8 cellular contexts compared by ENCODE assay signal in genomic region chr2:32357545-32358482, GRCh38. TPM values are rescaled to one million over a fixed set of nuclear protein-coding genes. Genes with fewer than 3 reads are reported as not detected.
A peak's percentile ranks its signal among the peaks of the same experiment; 100 is the strongest.
DNase-seq lines count a peak whose midpoint lies in the region; ATAC-seq and TF ChIP-seq lines count a peak whose summit lies in the region.

No MANE protein-coding gene starts in this region.

- peaks cover 44% of the 10 kb centered on the region for H3K36me3 Mint-ChIP-seq in activated T-cell treated with anti-CD3 and anti-CD28 coated beads, Interleukin-2, amount 50 U/mL, for 24 hours (ENCODE audit: low read depth)

- H3K9ac ChIP-seq in neural cell (ENCODE audit: low read length) = peak overlapping the region; percentile 94

- peak overlapping the region; percentile 91 for H3K4me2 ChIP-seq in neural cell (ENCODE audit: low read length)

- no peaks in the 10 kb centered on the region for H3F3A ChIP-seq in neural cell (ENCODE audit: insufficient read depth, low read length, poor library complexity, severe bottlenecking)

- TF ChIP-seq RAD21 in neural cell (conservative IDR thresholded peaks at IDR 0.05) = no peak

- peak overlapping the region; percentile 95 for H3K27ac ChIP-seq in neural cell (ENCODE audit: low read length)
- peak overlapping the region; percentile 98 for H3K27ac ChIP-seq in thoracic aorta

- no peaks in the 10 kb centered on the region for H3K27me3 Mint-ChIP-seq in activated T-cell treated with anti-CD3 and anti-CD28 coated beads, Interleukin-2, amount 50 U/mL, for 24 hours

- ATAC-seq in GM21717 (IDR thresholded peaks at IDR 0.05; ENCODE audit: unreplicated experiment) (peak; percentile 19), thoracic aorta (ENCODE audit: insufficient number of reproducible peaks, low FRiP score, low read depth) (no peak)

- TF ChIP-seq EP300 in neural cell (conservative IDR thresholded peaks at IDR 0.05; ENCODE audit: poor library complexity, severe bottlenecking) = no peak

- H3K9me3 ChIP-seq in MG63 (no peaks in the 10 kb centered on the region), neural cell (ENCODE audit: low read length) (no peaks in the 10 kb centered on the region), thoracic aorta (no peaks in the 10 kb centered on the region)

- H3K27me3 ChIP-seq in MG63 (no peaks in the 10 kb centered on the region), neural cell (ENCODE audit: insufficient read depth, low read depth, low read length) (no peaks in the 10 kb centered on the region), thoracic aorta (replicated peaks; ENCODE audit: insufficient read depth) (no peaks in the 10 kb centered on the region)

- TF ChIP-seq CTCF in neural cell (IDR thresholded peaks at IDR 0.05; ENCODE audit: poor library complexity, severe bottlenecking) = no peak
- no peak for TF ChIP-seq CTCF in thoracic aorta (IDR thresholded peaks at IDR 0.05)

- peak; percentile 55 for DNase-seq in EH (ENCODE audit: low read depth)
- DNase-seq in MG63 = peak; percentile 40
- DNase-seq in activated T-cell treated with anti-CD3 and anti-CD28 coated beads, Interleukin-2, amount 50 U/mL, for 24 hours = no peak
- DNase-seq in fibroblast of peridontal ligament (ENCODE audit: extremely low read depth) = peak; percentile 42
- peak; percentile 6 for DNase-seq in thoracic aorta (ENCODE audit: low spot score)
- no peak for DNase-seq in midbrain (lab: John Stamatoyannopoulos, UW)

- H2AFZ ChIP-seq in neural cell (ENCODE audit: low read depth, low read length) = peak overlapping the region; percentile 87

- no peaks in the 10 kb centered on the region for H3K9me3 Mint-ChIP-seq in activated T-cell treated with anti-CD3 and anti-CD28 coated beads, Interleukin-2, amount 50 U/mL, for 24 hours

- H4K20me1 ChIP-seq in neural cell (ENCODE audit: insufficient read depth) = no peaks in the 10 kb centered on the region

- peak overlapping the region; percentile 87 for H3K27ac Mint-ChIP-seq in activated T-cell treated with anti-CD3 and anti-CD28 coated beads, Interleukin-2, amount 50 U/mL, for 24 hours

- H3K36me3 ChIP-seq in MG63 = peaks cover 20% of the 10 kb centered on the region
- no peaks in the 10 kb centered on the region for H3K36me3 ChIP-seq in neural cell (ENCODE audit: insufficient read depth, low read length)
- no peaks in the 10 kb centered on the region for H3K36me3 ChIP-seq in thoracic aorta

- H3K79me2 ChIP-seq in neural cell (replicated peaks; ENCODE audit: insufficient read depth, low read length) = peaks cover 48% of the 10 kb centered on the region

- H3K4me1 ChIP-seq in thoracic aorta (ENCODE audit: control insufficient read depth in 1 of 2, low read depth in 2 of 2) = peaks cover 29 to 32% of the 10 kb centered on the region in 2 donors

- H3K9me2 ChIP-seq in neural cell (ENCODE audit: insufficient read depth, low read length) = no peaks in the 10 kb centered on the region

- H3K4me3 ChIP-seq in MG63 (peak overlapping the region; percentile 90), neural cell (ENCODE audit: low read length) (peak overlapping the region; percentile 82), thoracic aorta (peak overlapping the region; percentile 99)

- peak overlapping the region; percentile 87 for H3K4me3 Mint-ChIP-seq in activated T-cell treated with anti-CD3 and anti-CD28 coated beads, Interleukin-2, amount 50 U/mL, for 24 hours

- peaks cover 40% of the 10 kb centered on the region for H3K4me1 Mint-ChIP-seq in activated T-cell treated with anti-CD3 and anti-CD28 coated beads, Interleukin-2, amount 50 U/mL, for 24 hours (ENCODE audit: low read depth)

TF ChIP-seq in neural cell, 6 proteins besides CTCF, POLR2A, EP300 and RAD21:
- TF ChIP-seq SMC3 (conservative IDR thresholded peaks at IDR 0.05; ENCODE audit: poor library complexity) (no peak), TAF1 (IDR thresholded peaks at IDR 0.05; ENCODE audit: low read depth) (no peak), POLR2AphosphoS5 (IDR thresholded peaks at IDR 0.05) (no peak), MXI1 (conservative IDR thresholded peaks at IDR 0.05; ENCODE audit: poor library complexity, severe bottlenecking) (no peak)

RNA-seq across cellular contexts. Expression of gene BIRC6, which starts 1.0 kb away (rescaled TPM):
- total RNA-seq in MG63 (2014; rRNA removed; shearing (Covaris generic); ENCODE audit: low replicate concordance) = 20.8 and 27.5 TPM in 2 replicates
- 88.0 and 109 TPM in 2 replicates for polyA plus RNA-seq in neural cell
- 342 and 356 TPM in 2 replicates for polyA minus RNA-seq in neural cell
- total RNA-seq in thoracic aorta = 100 to 1,000 TPM; 149 to 160 TPM

Comparison
In these comparisons a context has a peak if more than half of its experiments do, and no peak if none do; other contexts are left out.
1. DNase-seq: peak in EH (single experiment), MG63 (single experiment), fibroblast of peridontal ligament (single experiment) and thoracic aorta (single experiment); none in activated T-cell treated with anti-CD3 and anti-CD28 coated beads, Interleukin-2, amount 50 U/mL, for 24 hours (single experiment) and midbrain (single experiment).
2. Peak in every context shown above with its lines, with median percentiles within 50 percentile points of each other: H3K4me3 ChIP-seq.